In genomic region chr6:52670502-52671409, GRCh38 we compare ENCODE assay signal across 8 cellular contexts. TPM values are rescaled to one million over a fixed set of nuclear protein-coding genes. Genes with fewer than 3 reads are reported as not detected.
A peak's percentile ranks its signal among the peaks of the same experiment; 100 is the strongest.
DNase-seq lines count a peak whose midpoint lies in the region; FAIRE-seq and TF ChIP-seq lines count a peak whose summit lies in the region.

TSS of gene TMEM14A (plus strand) at chr6:52671113. CDS start at chr6:52677103, 5,990 bp downstream.

- H4K91ac ChIP-seq in neuronal stem cell (ENCODE audit: low read depth, low read length, poor library complexity): no peak within 1 kb of the TSS

- no peak within 1 kb of the TSS for H2BK5ac ChIP-seq in neuronal stem cell (ENCODE audit: low read length)

- H4K8ac ChIP-seq in neuronal stem cell (ENCODE audit: low read depth, low read length): no peak within 1 kb of the TSS

- in situ Hi-C loops in SK-MEL-5 (cut with HindIII; ENCODE audit: low pct_unique_long_range_greater_than_20kb, low sequenced_read_pairs): loop anchor here (25.0 kb wide), 1 partner anchor 258 kb away; the partner anchor contains the start of gene EFHC1

- H3K79me1 ChIP-seq in neuronal stem cell (ENCODE audit: low read depth, low read length): no peaks in the 10 kb centered on the region

- H3K23ac ChIP-seq in neuronal stem cell (ENCODE audit: low read depth, low read length, poor library complexity): no peak within 1 kb of the TSS

- H2AK5ac ChIP-seq in neuronal stem cell (ENCODE audit: low read depth, low read length): no peak within 1 kb of the TSS

- H3K27me3 ChIP-seq in neuronal stem cell (ENCODE audit: control insufficient read depth in 3 of 3, insufficient read depth in 3 of 3, low read depth in 1 of 3, low read length in 3 of 3): peaks cover 0 to 3% (median 0%) of the 10 kb centered on the region in 3 experiments
- no peaks in the 10 kb centered on the region for H3K27me3 ChIP-seq in subcutaneous abdominal adipose tissue (ENCODE audit: control insufficient read depth in 5 of 5, insufficient read depth in 4 of 5, low read length in 5 of 5)

- H2BK15ac ChIP-seq in neuronal stem cell (ENCODE audit: low read length): no peak within 1 kb of the TSS

- H3K36me3 ChIP-seq in neuronal stem cell (replicated peaks in 1 of 2; ENCODE audit: control insufficient read depth in 2 of 2, insufficient read depth in 2 of 2, low read length in 2 of 2) (peaks cover 0 to 33% of the 10 kb centered on the region in 2 donors), subcutaneous abdominal adipose tissue (ENCODE audit: control insufficient read depth in 5 of 5, insufficient read depth in 5 of 5, low read length in 5 of 5) (peaks cover 0 to 3% (median 0%) of the 10 kb centered on the region in 5 donors)

- H2BK12ac ChIP-seq in neuronal stem cell (ENCODE audit: low read length): no peak within 1 kb of the TSS

- H3K27ac ChIP-seq in neuronal stem cell (replicated peaks; ENCODE audit: low read length) (peak within 1 kb of the TSS; percentile 41), subcutaneous abdominal adipose tissue (ENCODE audit: low read depth, low read length) (no peak within 1 kb of the TSS)

- H3K9ac ChIP-seq in neuronal stem cell (ENCODE audit: low read depth, low read length, poor library complexity): peak within 1 kb of the TSS; percentile 65
- peak within 1 kb of the TSS in 4 of 5 donors; percentile 66 to 74 (median 70) for H3K9ac ChIP-seq in subcutaneous abdominal adipose tissue (ENCODE audit: low read length in 5 of 5)

- no peak for TF ChIP-seq CTCF in HFF-Myc (IDR thresholded peaks at IDR 0.05; ENCODE audit: low read depth, low read length, missing control alignments)

- H3K4me3 ChIP-seq in HFF-Myc (replicated peaks; ENCODE audit: low read depth, low read length): peak within 1 kb of the TSS; percentile 58
- peak within 1 kb of the TSS; percentile 66 to 87 for H3K4me3 ChIP-seq in neuronal stem cell (ENCODE audit: low read length in 2 of 2)
- peak within 1 kb of the TSS; percentile 84 to 93 (median 87) for H3K4me3 ChIP-seq in subcutaneous abdominal adipose tissue (ENCODE audit: low read depth in 1 of 5, low read length in 5 of 5)

- peak within 1 kb of the TSS; percentile 73 for H3K4me2 ChIP-seq in neuronal stem cell (ENCODE audit: insufficient read depth, low read length, poor library complexity, severe bottlenecking)

- FAIRE-seq in frontal cortex (lab: Jason Lieb, UNC): no peak

- no peak within 1 kb of the TSS for H3K4ac ChIP-seq in neuronal stem cell (ENCODE audit: low read length)

- DNase-seq in GM04503 (ENCODE audit: low read depth) (peak; percentile 67), HFF-Myc (ENCODE audit: extremely low read depth, low read depth) (peak; percentile 81), MV-4-11 (lab: John Stamatoyannopoulos, UW) (peak; percentile 75), SK-MEL-5 (ENCODE audit: low read depth, low spot score) (peak; percentile 94), frontal cortex (ENCODE audit: low spot score in 2 of 2) (peak; percentile 77 to 88), neuronal stem cell (ENCODE audit: low spot score) (peak; percentile 89)
- DNase-seq in activated naive CD4-positive, alpha-beta T cell treated with Interleukin-2 at 50 U/mL for 16 hours: peak; percentile 92

- WGBS in neuronal stem cell (ENCODE audit: extremely low coverage in 2 of 2, insufficient read length in 2 of 2, insufficient replicate concordance in 1 of 2), 2 donors: no CpG with 5 or more reads among the region's 42 CpGs

- H3K4me1 ChIP-seq in neuronal stem cell (ENCODE audit: control insufficient read depth in 2 of 2, insufficient read depth in 1 of 2, low read depth in 1 of 2, low read length in 2 of 2) (peaks cover 9 to 17% of the 10 kb centered on the region in 2 donors), subcutaneous abdominal adipose tissue (ENCODE audit: control insufficient read depth in 5 of 5, insufficient read depth in 5 of 5, low read length in 5 of 5) (peaks cover 0 to 19% (median 16%) of the 10 kb centered on the region in 5 donors)

- H2AFZ ChIP-seq in neuronal stem cell (ENCODE audit: low read length): peak within 1 kb of the TSS; percentile 96

- no peak within 1 kb of the TSS for H2BK120ac ChIP-seq in neuronal stem cell (ENCODE audit: low read depth, low read length)

- H3K9me3 ChIP-seq in neuronal stem cell (replicated peaks in 1 of 2; ENCODE audit: control insufficient read depth in 2 of 2, insufficient read depth in 1 of 2, low read depth in 1 of 2, low read length in 2 of 2) (no peaks in the 10 kb centered on the region), subcutaneous abdominal adipose tissue (ENCODE audit: control insufficient read depth in 5 of 5, low read length in 5 of 5) (no peaks in the 10 kb centered on the region)

- peak within 1 kb of the TSS; percentile 83 for H3K18ac ChIP-seq in neuronal stem cell (ENCODE audit: low read length)

- H3K14ac ChIP-seq in neuronal stem cell (ENCODE audit: low read length): no peak within 1 kb of the TSS

RNA-seq across cellular contexts. Expression of gene TMEM14A, which starts in this region (rescaled TPM):
- 58.5 and 61.2 TPM in 2 replicates for total RNA-seq in SK-MEL-5 (2014; rRNA removed; shearing (Covaris generic))
- polyA plus RNA-seq in SK-MEL-5 (2015; cell fraction: cytosol; rRNA removed): 38.8 and 44.0 TPM in 2 replicates
- polyA plus RNA-seq in SK-MEL-5 (2015; cell fraction: nucleus; rRNA removed): 23.3 and 28.5 TPM in 2 replicates
- 102 TPM for total RNA-seq in frontal cortex
- polyA plus RNA-seq in neuronal stem cell (2013, experiment 1 of 2): 18.5 TPM
- 19.2 TPM for polyA plus RNA-seq in neuronal stem cell (2013, experiment 2 of 2)
